In the genomic region with DNA sequence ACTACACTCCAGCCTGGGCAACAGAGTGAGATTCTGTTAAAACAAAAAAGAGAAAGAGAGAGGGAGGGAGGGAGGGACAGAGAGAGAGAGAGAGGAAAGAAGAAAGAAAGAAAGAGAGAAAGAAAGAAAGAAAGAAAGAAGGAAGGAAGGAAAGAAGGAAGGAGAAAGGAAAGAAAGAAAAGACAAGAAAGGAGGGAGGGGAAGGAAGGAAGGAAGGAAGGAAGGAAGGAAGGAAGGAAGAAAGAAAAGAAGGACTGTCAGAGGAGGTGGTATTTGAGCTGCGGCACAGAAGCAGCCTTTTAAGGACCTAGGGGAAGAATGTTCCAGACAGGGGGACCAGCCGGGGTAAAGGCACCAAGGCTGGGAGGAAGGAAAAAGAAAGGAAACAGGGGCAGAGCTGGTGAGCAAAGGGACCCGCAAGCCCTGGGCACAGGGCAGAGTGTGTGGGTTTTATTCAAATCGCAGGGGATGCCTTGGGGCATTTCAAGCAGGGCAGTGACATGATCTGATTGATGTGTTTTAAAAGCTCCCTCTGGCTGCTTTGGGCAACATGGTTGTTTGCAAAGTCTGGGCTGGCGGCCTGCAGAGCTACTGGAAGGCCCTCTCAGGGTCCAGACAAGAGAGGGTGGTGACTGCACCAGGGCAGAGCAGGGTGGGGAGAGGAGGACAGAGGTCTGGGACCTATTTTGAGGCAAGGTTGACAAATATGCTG, we compare ENCODE assay signal across 1 cellular context.
TF ChIP-seq lines count a peak whose summit lies in the region.

No MANE protein-coding gene starts in this region.

TF ChIP-seq in WTC11, 78 proteins besides CTCF, POLR2A, EP300 and RAD21 (continued from another document):
- TF ChIP-seq, protein P1, sequence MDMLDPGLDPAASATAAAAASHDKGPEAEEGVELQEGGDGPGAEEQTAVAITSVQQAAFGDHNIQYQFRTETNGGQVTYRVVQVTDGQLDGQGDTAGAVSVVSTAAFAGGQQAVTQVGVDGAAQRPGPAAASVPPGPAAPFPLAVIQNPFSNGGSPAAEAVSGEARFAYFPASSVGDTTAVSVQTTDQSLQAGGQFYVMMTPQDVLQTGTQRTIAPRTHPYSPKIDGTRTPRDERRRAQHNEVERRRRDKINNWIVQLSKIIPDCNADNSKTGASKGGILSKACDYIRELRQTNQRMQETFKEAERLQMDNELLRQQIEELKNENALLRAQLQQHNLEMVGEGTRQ (CRISPR knock-in tag; IDR thresholded peaks at IDR 0.05) = no peak
- TF ChIP-seq IRF2 (CRISPR knock-in tag; IDR thresholded peaks at IDR 0.05; ENCODE audit: borderline replicate concordance, low read depth) (no peak), ERG (CRISPR knock-in tag; IDR thresholded peaks at IDR 0.05) (no peak), EMX1 (CRISPR knock-in tag; IDR thresholded peaks at IDR 0.05) (no peak), PRRX2 (CRISPR knock-in tag; IDR thresholded peaks at IDR 0.05) (no peak), CBFB (CRISPR knock-in tag; IDR thresholded peaks at IDR 0.05; ENCODE audit: low read depth) (no peak), JUN (CRISPR knock-in tag; IDR thresholded peaks at IDR 0.05) (no peak), ZNF396 (CRISPR knock-in tag; IDR thresholded peaks at IDR 0.05; ENCODE audit: borderline replicate concordance) (no peak), CREB1 (CRISPR knock-in tag; IDR thresholded peaks at IDR 0.05) (no peak)
- TF ChIP-seq, protein P2, sequence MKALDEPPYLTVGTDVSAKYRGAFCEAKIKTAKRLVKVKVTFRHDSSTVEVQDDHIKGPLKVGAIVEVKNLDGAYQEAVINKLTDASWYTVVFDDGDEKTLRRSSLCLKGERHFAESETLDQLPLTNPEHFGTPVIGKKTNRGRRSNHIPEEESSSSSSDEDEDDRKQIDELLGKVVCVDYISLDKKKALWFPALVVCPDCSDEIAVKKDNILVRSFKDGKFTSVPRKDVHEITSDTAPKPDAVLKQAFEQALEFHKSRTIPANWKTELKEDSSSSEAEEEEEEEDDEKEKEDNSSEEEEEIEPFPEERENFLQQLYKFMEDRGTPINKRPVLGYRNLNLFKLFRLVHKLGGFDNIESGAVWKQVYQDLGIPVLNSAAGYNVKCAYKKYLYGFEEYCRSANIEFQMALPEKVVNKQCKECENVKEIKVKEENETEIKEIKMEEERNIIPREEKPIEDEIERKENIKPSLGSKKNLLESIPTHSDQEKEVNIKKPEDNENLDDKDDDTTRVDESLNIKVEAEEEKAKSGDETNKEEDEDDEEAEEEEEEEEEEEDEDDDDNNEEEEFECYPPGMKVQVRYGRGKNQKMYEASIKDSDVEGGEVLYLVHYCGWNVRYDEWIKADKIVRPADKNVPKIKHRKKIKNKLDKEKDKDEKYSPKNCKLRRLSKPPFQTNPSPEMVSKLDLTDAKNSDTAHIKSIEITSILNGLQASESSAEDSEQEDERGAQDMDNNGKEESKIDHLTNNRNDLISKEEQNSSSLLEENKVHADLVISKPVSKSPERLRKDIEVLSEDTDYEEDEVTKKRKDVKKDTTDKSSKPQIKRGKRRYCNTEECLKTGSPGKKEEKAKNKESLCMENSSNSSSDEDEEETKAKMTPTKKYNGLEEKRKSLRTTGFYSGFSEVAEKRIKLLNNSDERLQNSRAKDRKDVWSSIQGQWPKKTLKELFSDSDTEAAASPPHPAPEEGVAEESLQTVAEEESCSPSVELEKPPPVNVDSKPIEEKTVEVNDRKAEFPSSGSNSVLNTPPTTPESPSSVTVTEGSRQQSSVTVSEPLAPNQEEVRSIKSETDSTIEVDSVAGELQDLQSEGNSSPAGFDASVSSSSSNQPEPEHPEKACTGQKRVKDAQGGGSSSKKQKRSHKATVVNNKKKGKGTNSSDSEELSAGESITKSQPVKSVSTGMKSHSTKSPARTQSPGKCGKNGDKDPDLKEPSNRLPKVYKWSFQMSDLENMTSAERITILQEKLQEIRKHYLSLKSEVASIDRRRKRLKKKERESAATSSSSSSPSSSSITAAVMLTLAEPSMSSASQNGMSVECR (CRISPR knock-in tag; IDR thresholded peaks at IDR 0.05; ENCODE audit: borderline replicate concordance) = no peak
- TF ChIP-seq, protein P3, sequence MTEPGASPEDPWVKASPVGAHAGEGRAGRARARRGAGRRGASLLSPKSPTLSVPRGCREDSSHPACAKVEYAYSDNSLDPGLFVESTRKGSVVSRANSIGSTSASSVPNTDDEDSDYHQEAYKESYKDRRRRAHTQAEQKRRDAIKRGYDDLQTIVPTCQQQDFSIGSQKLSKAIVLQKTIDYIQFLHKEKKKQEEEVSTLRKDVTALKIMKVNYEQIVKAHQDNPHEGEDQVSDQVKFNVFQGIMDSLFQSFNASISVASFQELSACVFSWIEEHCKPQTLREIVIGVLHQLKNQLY (CRISPR knock-in tag; IDR thresholded peaks at IDR 0.05) = no peak
